Comparison of ENCODE assay signal across 9 cellular contexts in genomic region chr3:129518581-129518980, GRCh38. TPM values are rescaled to one million over a fixed set of nuclear protein-coding genes. Genes with fewer than 3 reads are reported as not detected.
"Had no signal": no experiment of that assay in that cellular context is flagged by ENCODE, and none has a peak within 500 bp of the region (broad histone marks: within the 10 kb centered on the region; RNA-seq: fewer than 3 reads in every experiment).

No MANE protein-coding gene starts in this region.

- H3K4me3 ChIP-seq: GM23248, K562 had no signal

- H2AFZ ChIP-seq: GM23248 had no signal

- ATAC-seq: K562 had no signal

- H3K4me3 Mint-ChIP-seq: H9, HFFc6 had no signal

- H3K9ac ChIP-seq: GM23248 had no signal

- H3K27ac ChIP-seq: GM23248 had no signal

- DNase-seq: GM23248, GOT3, H9, HCEC 1CT, HFFc6, IMR-90 had no signal

- H3K27ac Mint-ChIP-seq: HFFc6 had no signal

- H3K9me3 Mint-ChIP-seq: H9, HFFc6 had no signal

RNA-seq across cellular contexts. Expression of gene RHO, which starts 9.9 kb away (rescaled TPM):
- total RNA-seq: GM23248, H4, H9, HFFc6, HT-29, IMR-90, K562 had no signal
- polyA plus RNA-seq: GM23248, IMR-90, K562 had no signal

RNA-seq across cellular contexts. Expression of gene H1-8, which starts 24.4 kb away (rescaled TPM):
- total RNA-seq: GM23248, H4, H9, HFFc6, HT-29, IMR-90, K562 had no signal
- polyA plus RNA-seq: GM23248, IMR-90, K562 had no signal
